ENCODE assay signal across 8 cellular contexts in genomic region chr11:35412285-35412684, GRCh38. TPM values are rescaled to one million over a fixed set of nuclear protein-coding genes. Genes with fewer than 3 reads are reported as not detected.
DNase-seq lines count a peak whose midpoint lies in the region; ATAC-seq and TF ChIP-seq lines count a peak whose summit lies in the region.

No MANE protein-coding gene starts in this region.

- no peak overlapping the region for H3K27ac ChIP-seq in KMS-11
- no peak overlapping the region for H3K27ac ChIP-seq in mesenchymal stem cell (ENCODE audit: low read length, poor library complexity, severe bottlenecking)
- H3K27ac ChIP-seq in Karpas-422 (ENCODE audit: low read length): no peak overlapping the region

- no peak overlapping the region for H2AFZ ChIP-seq in KMS-11 (ENCODE audit: low read depth)
- H2AFZ ChIP-seq in mesenchymal stem cell (ENCODE audit: low read depth, low read length): no peak overlapping the region
- no peak overlapping the region for H2AFZ ChIP-seq in Karpas-422 (ENCODE audit: low read length)

- no peaks in the 10 kb centered on the region for H3K9me2 ChIP-seq in Karpas-422 (replicated peaks; ENCODE audit: insufficient read depth, low read length)

- WGBS in mesenchymal stem cell: 49% methylated on average over 2 of the region's 2 CpGs

- H3K27me3 ChIP-seq in KMS-11 (ENCODE audit: insufficient read depth, low read depth): no peaks in the 10 kb centered on the region
- no peaks in the 10 kb centered on the region for H3K27me3 ChIP-seq in adipocyte (replicated peaks; ENCODE audit: control insufficient read depth, insufficient read depth, low read length)
- H3K27me3 ChIP-seq in mesenchymal stem cell (ENCODE audit: control insufficient read depth in 1 of 2, insufficient read depth in 1 of 2, low read length in 2 of 2): peaks cover 0 to 49% of the 10 kb centered on the region in 2 experiments
- H3K27me3 ChIP-seq in Karpas-422 (ENCODE audit: low read length): no peaks in the 10 kb centered on the region

- no peak overlapping the region for H3K4me2 ChIP-seq in KMS-11
- H3K4me2 ChIP-seq in mesenchymal stem cell (ENCODE audit: low read length, poor library complexity, severe bottlenecking): no peak overlapping the region
- H3K4me2 ChIP-seq in Karpas-422 (ENCODE audit: low read depth, low read length, poor library complexity, severe bottlenecking): no peak overlapping the region

- TF ChIP-seq CTCF in KMS-11 (conservative IDR thresholded peaks at IDR 0.05; ENCODE audit: low read depth, low read length): peak; percentile 61

- H3K79me2 ChIP-seq in KMS-11 (ENCODE audit: insufficient read depth, low read depth) (no peaks in the 10 kb centered on the region), Karpas-422 (ENCODE audit: low read length) (no peaks in the 10 kb centered on the region)

- no peak overlapping the region for H2BK12ac ChIP-seq in mesenchymal stem cell (ENCODE audit: low read length in 2 of 2)

- no peaks in the 10 kb centered on the region for H3K9me3 ChIP-seq in adipocyte (ENCODE audit: control insufficient read depth, low read length)
- H3K9me3 ChIP-seq in mesenchymal stem cell (ENCODE audit: control insufficient read depth, low read length): no peaks in the 10 kb centered on the region
- no peaks in the 10 kb centered on the region for H3K9me3 ChIP-seq in Karpas-422 (ENCODE audit: low read length)

- H3K9ac ChIP-seq in KMS-11 (no peak overlapping the region), adipocyte (ENCODE audit: low read length) (no peak overlapping the region), mesenchymal stem cell (ENCODE audit: low read length) (no peak overlapping the region), Karpas-422 (ENCODE audit: low read length) (no peak overlapping the region)

- H3K23ac ChIP-seq in mesenchymal stem cell (ENCODE audit: low read length in 2 of 2): no peak overlapping the region

- DNase-seq in EH (ENCODE audit: low read depth) (peak; percentile 40), adipocyte (ENCODE audit: low read depth) (peak; percentile 31), mesenchymal stem cell (peak; percentile 35), left colon (no peak), HUDEP-2 (lab: John Stamatoyannopoulos, UW; ENCODE audit: unreplicated experiment in 76 of 76) (no peak), Karpas-422 (no peak), NCI-H146 (lab: John Stamatoyannopoulos, UW) (no peak)

- H4K20me1 ChIP-seq in KMS-11 (ENCODE audit: insufficient read depth) (no peaks in the 10 kb centered on the region), Karpas-422 (ENCODE audit: insufficient read depth, low read depth, low read length) (no peaks in the 10 kb centered on the region)

- no peak overlapping the region for H4K8ac ChIP-seq in mesenchymal stem cell (ENCODE audit: low read length)

- ATAC-seq in left colon: no peak

- H3K18ac ChIP-seq in mesenchymal stem cell (ENCODE audit: low read depth in 1 of 2, low read length in 2 of 2): no peak overlapping the region

- no peaks in the 10 kb centered on the region for H3K79me1 ChIP-seq in mesenchymal stem cell (replicated peaks; ENCODE audit: low read length, poor library complexity, severe bottlenecking)

- no peak overlapping the region for H2BK5ac ChIP-seq in mesenchymal stem cell (ENCODE audit: low read depth, low read length, poor library complexity, severe bottlenecking)

- H3K36me3 ChIP-seq in KMS-11 (ENCODE audit: insufficient read depth) (no peaks in the 10 kb centered on the region), adipocyte (ENCODE audit: control insufficient read depth, insufficient read depth, low read length, severe bottlenecking) (no peaks in the 10 kb centered on the region), mesenchymal stem cell (ENCODE audit: control insufficient read depth in 1 of 2, insufficient read depth in 2 of 2, low read depth in 1 of 2, low read length in 2 of 2) (peaks cover 0 to 72% of the 10 kb centered on the region in 2 experiments), Karpas-422 (ENCODE audit: insufficient read depth, low read length) (no peaks in the 10 kb centered on the region)

- H3K4ac ChIP-seq in mesenchymal stem cell (ENCODE audit: low read depth in 1 of 2, low read length in 2 of 2): no peak overlapping the region

- no peak overlapping the region for H2BK120ac ChIP-seq in mesenchymal stem cell (ENCODE audit: low read depth, low read length)

- H4K91ac ChIP-seq in mesenchymal stem cell (ENCODE audit: low read length): no peak overlapping the region

- H3K14ac ChIP-seq in mesenchymal stem cell (ENCODE audit: low read length in 2 of 2): no peak overlapping the region

- H3K4me3 ChIP-seq in KMS-11 (IDR thresholded peaks at IDR 0.05; ENCODE audit: insufficient read depth, low read depth, low read length) (no peak overlapping the region), adipocyte (ENCODE audit: low read length) (no peak overlapping the region), mesenchymal stem cell (ENCODE audit: insufficient read depth in 1 of 2, low read depth in 1 of 2, low read length in 2 of 2) (no peak overlapping the region), Karpas-422 (ENCODE audit: low read length) (no peak overlapping the region)

- intact Hi-C loops in left colon (cut with DNase I, micrococcal nuclease): no loop called here

- no peak overlapping the region for H2BK15ac ChIP-seq in mesenchymal stem cell (ENCODE audit: low read depth, poor library complexity, severe bottlenecking)

- H3K4me1 ChIP-seq in KMS-11 (ENCODE audit: low read depth, poor library complexity, severe bottlenecking) (no peaks in the 10 kb centered on the region), adipocyte (ENCODE audit: control insufficient read depth, insufficient read depth, low read length) (no peaks in the 10 kb centered on the region), mesenchymal stem cell (ENCODE audit: control insufficient read depth, insufficient read depth, low read depth, low read length) (no peaks in the 10 kb centered on the region), Karpas-422 (ENCODE audit: low read length) (no peaks in the 10 kb centered on the region)

- no peak overlapping the region for H2AK5ac ChIP-seq in mesenchymal stem cell (ENCODE audit: low read length, severe bottlenecking)

RNA-seq across cellular contexts. Expression of gene SLC1A2, which starts 7.1 kb away (rescaled TPM):
- polyA plus RNA-seq in mesenchymal stem cell (2013, experiment 1 of 2): 0.18 TPM
- polyA plus RNA-seq in mesenchymal stem cell (2013, experiment 2 of 2): 0.11 TPM
- under 1 TPM; 0.43 to 0.50 TPM for total RNA-seq in left colon
- not detected in 2 replicates for total RNA-seq in Karpas-422 (2014; rRNA removed; shearing (Covaris generic); ENCODE audit: low replicate concordance)

Comparison
In these comparisons a context has a peak if more than half of its experiments do, and no peak if none do; other contexts are left out.
1. DNase-seq: peak in EH (single experiment), adipocyte (single experiment) and mesenchymal stem cell (single experiment); none in left colon (0 of 2), HUDEP-2 (0 of 76), Karpas-422 (single experiment) and NCI-H146 (single experiment).